ENCODE assay signal across 1 cellular context in genomic region chr3:169143471-169143870, GRCh38.
TF ChIP-seq lines count a peak whose summit lies in the region.

No MANE protein-coding gene starts in this region.

TF ChIP-seq in IMR-90, 13 proteins besides CTCF, POLR2A, EP300 and RAD21 (continued from another document):
- TF ChIP-seq BHLHE40 (IDR thresholded peaks at IDR 0.05; ENCODE audit: low read depth, low read length): no peak
- TF ChIP-seq SMC3 (IDR thresholded peaks at IDR 0.05; ENCODE audit: low read depth, low read length): no peak
- TF ChIP-seq CEBPB (IDR thresholded peaks at IDR 0.05; ENCODE audit: low read depth, low read length): no peak
- TF ChIP-seq MAFK (IDR thresholded peaks at IDR 0.05; ENCODE audit: low read depth, low read length): no peak
- no peak for TF ChIP-seq MXI1 (IDR thresholded peaks at IDR 0.05; ENCODE audit: borderline replicate concordance, low read depth, low read length)
- no peak for TF ChIP-seq NFE2L2 (IDR thresholded peaks at IDR 0.05; ENCODE audit: low read depth, low read length)
TF ChIP-seq in IMR-90: peak in this region for 0.
